ENCODE assay signal across 27 cellular contexts in the genomic region with DNA sequence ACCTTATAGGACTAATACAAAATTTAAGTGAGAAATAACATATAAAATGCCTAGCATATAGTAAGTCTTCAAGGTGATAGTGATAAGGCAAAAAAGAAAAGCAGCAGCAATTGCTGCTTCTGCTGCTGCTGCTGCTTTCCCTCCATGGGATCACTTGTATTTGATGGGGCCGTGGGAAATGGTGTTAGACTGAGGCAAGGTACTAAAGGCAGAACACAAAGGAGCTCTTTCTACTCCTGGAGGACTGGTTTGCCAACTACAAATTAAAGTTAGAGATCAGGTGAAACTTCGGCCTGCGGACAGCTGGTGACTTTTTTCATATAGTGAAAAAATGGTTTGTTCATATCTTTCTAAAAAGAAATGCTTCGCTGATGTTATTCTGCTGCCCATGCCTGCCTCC. TPM values are rescaled to one million over a fixed set of nuclear protein-coding genes. Genes with fewer than 3 reads are reported as not detected.
DNase-seq lines count a peak whose midpoint lies in the region; ATAC-seq and TF ChIP-seq lines count a peak whose summit lies in the region.
"Had no signal": no experiment of that assay in that cellular context is flagged by ENCODE, and none has a peak within 500 bp of the region (broad histone marks: within the 10 kb centered on the region; RNA-seq: fewer than 3 reads in every experiment).

No MANE protein-coding gene starts in this region.

- H3K27ac ChIP-seq in breast epithelium (peak overlapping the region; percentile 38 to 56), mammary epithelial cell (ENCODE audit: insufficient read depth, low read depth, low read length) (no peak overlapping the region), trophoblast cell (ENCODE audit: low read depth, low read length) (no peak overlapping the region), coronary artery (no peak overlapping the region), vagina (no peak overlapping the region)
- H3K27ac ChIP-seq: 22Rv1; BLaER1 treated with 17β-estradiol and CSF1 and Interleukin-3, amounts not matched to agents 10 nM and 100 nM; KMS-11 had no signal

- peak overlapping the region; percentile 75 for H3K4ac ChIP-seq in trophoblast cell (ENCODE audit: low read depth, low read length)

- CTCF ChIA-PET in mammary epithelial cell (lab: Charles Lee; ENCODE audit: low non-redundant PET) (no interaction called here), activated B cell treated with CpG ODN at 0.5 μM for 24 hours (lab: Charles Lee) (interaction anchor here (0.7 to 1.3 kb wide), 2 partner anchors 10 to 23 kb away, joined by 3 read pairs; no protein-coding TSS in a partner anchor)

- H3K9me3 Mint-ChIP-seq in activated B cell treated with CpG ODN at 0.5 μM for 24 hours = no peaks in the 10 kb centered on the region

- no peaks in the 10 kb centered on the region for H3K9me3 ChIP-seq in breast epithelium
- no peaks in the 10 kb centered on the region for H3K9me3 ChIP-seq in mammary epithelial cell (replicated peaks; ENCODE audit: insufficient read depth, low read length)
- no peaks in the 10 kb centered on the region for H3K9me3 ChIP-seq in trophoblast cell (ENCODE audit: insufficient read depth, low read depth, low read length)
- no peaks in the 10 kb centered on the region for H3K9me3 ChIP-seq in vagina
- H3K9me3 ChIP-seq: Caco-2, SK-N-SH had no signal

- H4K91ac ChIP-seq in trophoblast cell (ENCODE audit: low read depth, low read length) = no peak overlapping the region

- H3K18ac ChIP-seq in trophoblast cell (ENCODE audit: low read length) = no peak overlapping the region

- no peak overlapping the region for H2BK120ac ChIP-seq in trophoblast cell (ENCODE audit: insufficient read depth, low read length, poor library complexity)

- H3K4me1 ChIP-seq in breast epithelium (no peaks in the 10 kb centered on the region), mammary epithelial cell (ENCODE audit: insufficient read depth, low read length) (no peaks in the 10 kb centered on the region), trophoblast cell (ENCODE audit: control insufficient read depth in 1 of 2, insufficient read depth in 2 of 2, low read length in 2 of 2) (peaks cover 4 to 6% of the 10 kb centered on the region in 2 experiments), vagina (no peaks in the 10 kb centered on the region)
- H3K4me1 ChIP-seq: Caco-2 had no signal

- H2AFZ ChIP-seq in mammary epithelial cell (ENCODE audit: low read depth, low read length) (no peak overlapping the region), trophoblast cell (ENCODE audit: insufficient read depth, low read length, poor library complexity) (no peak overlapping the region)

- peak overlapping the region; percentile 46 for H3K4me3 Mint-ChIP-seq in activated B cell treated with CpG ODN at 0.5 μM for 24 hours
- H3K4me3 Mint-ChIP-seq: CD4-positive, alpha-beta memory T cell had no signal

- H4K20me1 ChIP-seq in mammary epithelial cell (ENCODE audit: insufficient read depth, low read length) = no peaks in the 10 kb centered on the region

- BruUV-seq in mammary epithelial cell (replicated peaks; lab: Mats Ljungman, UMichigan) = no TSS peak

- TF ChIP-seq CTCF in breast epithelium (IDR thresholded peaks at IDR 0.05) = no peak
- no peak for TF ChIP-seq CTCF in mammary epithelial cell (conservative IDR thresholded peaks at IDR 0.05 in 1 of 2, IDR thresholded peaks at IDR 0.05 in 1 of 2; ENCODE audit: extremely low read depth in 1 of 2, insufficient read depth in 1 of 2, low read depth in 1 of 2, low read length in 2 of 2)
- TF ChIP-seq CTCF in activated B cell treated with CpG ODN at 0.5 μM for 24 hours (IDR thresholded peaks at IDR 0.05) = no peak
- no peak for TF ChIP-seq CTCF in coronary artery (IDR thresholded peaks at IDR 0.05)
- no peak for TF ChIP-seq CTCF in vagina (IDR thresholded peaks at IDR 0.05)

- no peak overlapping the region for H2BK12ac ChIP-seq in trophoblast cell (ENCODE audit: low read length)

- no peaks in the 10 kb centered on the region for H3K27me3 Mint-ChIP-seq in activated B cell treated with CpG ODN at 0.5 μM for 24 hours

- in situ Hi-C loops in mammary epithelial cell (cut with MboI; ENCODE audit: low sequenced_read_pairs in 2 of 2) = no loop called here

- H3K27me3 ChIP-seq in breast epithelium (no peaks in the 10 kb centered on the region), mammary epithelial cell (ENCODE audit: insufficient read depth, low read length) (no peaks in the 10 kb centered on the region), trophoblast cell (ENCODE audit: insufficient read depth, low read length) (no peaks in the 10 kb centered on the region), vagina (no peaks in the 10 kb centered on the region)
- H3K27me3 ChIP-seq: BLaER1 treated with 17β-estradiol and CSF1 and Interleukin-3, amounts not matched to agents 10 nM and 100 nM had no signal

- dilution Hi-C loops in mammary epithelial cell (cut with HindIII; ENCODE audit: low sequenced_read_pairs) = no loop called here

- H3K4me3 ChIP-seq in breast epithelium (no peak overlapping the region), mammary epithelial cell (replicated peaks in 1 of 3; ENCODE audit: insufficient read depth in 1 of 3, low read depth in 2 of 3, low read length in 3 of 3) (no peak overlapping the region), trophoblast cell (ENCODE audit: low read depth, low read length) (no peak overlapping the region), coronary artery (no peak overlapping the region), vagina (no peak overlapping the region)
- H3K4me3 ChIP-seq: BLaER1 treated with 17β-estradiol and CSF1 and Interleukin-3, amounts not matched to agents 10 nM and 100 nM; GM12878 had no signal

- H3K36me3 ChIP-seq in breast epithelium (no peaks in the 10 kb centered on the region), mammary epithelial cell (ENCODE audit: insufficient read depth, low read length) (no peaks in the 10 kb centered on the region), trophoblast cell (ENCODE audit: control insufficient read depth in 1 of 2, insufficient read depth in 2 of 2, low read length in 2 of 2) (peaks cover 3 to 6% of the 10 kb centered on the region in 2 experiments), vagina (no peaks in the 10 kb centered on the region)

- H3K4me2 ChIP-seq in mammary epithelial cell (ENCODE audit: insufficient read depth, low read depth, low read length) (no peak overlapping the region), trophoblast cell (ENCODE audit: low read length) (no peak overlapping the region)
- H3K4me2 ChIP-seq: KMS-11, SK-N-SH had no signal

- WGBS in mammary epithelial cell (ENCODE audit: low coverage, missing lambda C conversion rate) = 34% methylated on average over 4 of the region's 4 CpGs
- no CpG with 5 or more reads among the region's 4 CpGs for WGBS in trophoblast cell (ENCODE audit: extremely low coverage, insufficient coverage, insufficient read length)

- H3K27ac Mint-ChIP-seq in activated B cell treated with CpG ODN at 0.5 μM for 24 hours = peak overlapping the region; percentile 80
- H3K27ac Mint-ChIP-seq: CD4-positive, alpha-beta memory T cell had no signal

- H3K23ac ChIP-seq in trophoblast cell (ENCODE audit: low read length) = no peak overlapping the region

- H3K36me3 Mint-ChIP-seq in activated B cell treated with CpG ODN at 0.5 μM for 24 hours (ENCODE audit: low read depth) = peaks cover 63% of the 10 kb centered on the region

- peaks cover 2% of the 10 kb centered on the region for H3K79me1 ChIP-seq in trophoblast cell (ENCODE audit: low read length)

- DNase-seq in breast epithelium (ENCODE audit: low spot score in 2 of 2) (no peak), mammary epithelial cell (no peak), activated B cell treated with CpG ODN at 0.5 μM for 24 hours (no peak), trophoblast cell (no peak), coronary artery (ENCODE audit: low spot score) (no peak), vagina (ENCODE audit: extremely low spot score in 2 of 2) (no peak), Right ventricle myocardium inferior (ENCODE audit: missing footprints) (no peak), mesenteric fat pad (ENCODE audit: low spot score) (no peak)
- DNase-seq: ACHN; Caco-2; CD4-positive, alpha-beta memory T cell; DMS 273 treated with DMSO at 0.1 percent for 48 hours; DMS79 treated with DMSO at 0.1 percent for 48 hours; GOT3; MV-4-11; NCI-H1105 treated with DMSO at 0.1 percent for 48 hours; NCI-H2029 treated with DMSO at 0.1 percent for 48 hours; NCI-H226; NCI-H510A treated with DMSO at 0.1 percent for 48 hours; NCI-H748 treated with DMSO at 0.1 percent for 48 hours; SHP77 treated with DMSO at 0.1 percent for 48 hours; SK-N-SH had no signal

- intact Hi-C loops in breast epithelium (cut with DNase I; ENCODE audit: low total_unique reads) (no loop called here), mammary epithelial cell (cut with micrococcal nuclease) (no loop called here), activated B cell treated with CpG ODN at 0.5 μM for 24 hours (cut with micrococcal nuclease) (no loop called here), vagina (cut with DNase I) (no loop called here), Right ventricle myocardium inferior (cut with DNase I) (no loop called here)

- no peak overlapping the region for H3K14ac ChIP-seq in trophoblast cell (ENCODE audit: low read length)

- peaks cover 72% of the 10 kb centered on the region for H3K4me1 Mint-ChIP-seq in activated B cell treated with CpG ODN at 0.5 μM for 24 hours

- H2BK5ac ChIP-seq in trophoblast cell (ENCODE audit: low read depth, low read length, poor library complexity) = no peak overlapping the region

- peaks cover 61% of the 10 kb centered on the region for H3K79me2 ChIP-seq in mammary epithelial cell (ENCODE audit: insufficient read depth, low read length)
- H3K79me2 ChIP-seq in trophoblast cell (ENCODE audit: control insufficient read depth, insufficient read depth, low read length, poor library complexity) = peaks cover 2% of the 10 kb centered on the region

- H4K8ac ChIP-seq in trophoblast cell (ENCODE audit: low read depth, low read length) = no peak overlapping the region

- H2AK5ac ChIP-seq in trophoblast cell (ENCODE audit: low read length) = no peak overlapping the region

- TF ChIP-seq POLR2A in breast epithelium (IDR thresholded peaks at IDR 0.05) (no peak), vagina (IDR thresholded peaks at IDR 0.05) (no peak)

- no peak overlapping the region for H3K9ac ChIP-seq in mammary epithelial cell (ENCODE audit: insufficient read depth, low read length)
- H3K9ac ChIP-seq in trophoblast cell (ENCODE audit: low read length) = no peak overlapping the region
- H3K9ac ChIP-seq: BLaER1 treated with 17β-estradiol and CSF1 and Interleukin-3, amounts not matched to agents 10 nM and 100 nM; KMS-11; SK-N-SH had no signal

- H4K12ac ChIP-seq in trophoblast cell (ENCODE audit: low read depth, low read length) = no peak overlapping the region

- ATAC-seq in activated B cell treated with CpG ODN at 0.5 μM for 24 hours (ENCODE audit: low read depth) (no peak), Right ventricle myocardium inferior (no peak)
- ATAC-seq: GM12878, HCT116 had no signal

- POLR2A ChIA-PET in activated B cell treated with CpG ODN at 0.5 μM for 24 hours (lab: Charles Lee) = interaction anchor here (0.7 kb wide), 1 partner anchor 172 kb away, joined by 5 read pairs; no protein-coding TSS in a partner anchor

RNA-seq across cellular contexts. Expression of a gene that starts 46.3 kb away (rescaled TPM):
- total RNA-seq in breast epithelium (10 to 100 TPM; 36.8 to 64.5 (median 60.6) TPM), mammary epithelial cell (10 to 100 TPM; 40.4 to 51.2 TPM), activated B cell treated with CpG ODN at 0.5 μM for 24 hours (277 and 288 TPM in 2 replicates), vagina (32.2 TPM), Right ventricle myocardium inferior (22.6 TPM), mesenteric fat pad (81.9 TPM)
- 16.7 TPM for polyA plus RNA-seq in mammary epithelial cell
- 27.4 TPM for polyA minus RNA-seq in mammary epithelial cell
- 70.7 and 73.1 TPM in 2 replicates for polyA plus RNA-seq in trophoblast cell (2013)

Comparison
In these comparisons a context has a peak if more than half of its experiments do, and no peak if none do; other contexts are left out.
1. H3K27ac ChIP-seq: peak in breast epithelium (2 of 2); none in mammary epithelial cell (single experiment), trophoblast cell (single experiment), coronary artery (0 of 2) and vagina (single experiment).